Comparison of ENCODE assay signal across 25 cellular contexts in the genomic region with DNA sequence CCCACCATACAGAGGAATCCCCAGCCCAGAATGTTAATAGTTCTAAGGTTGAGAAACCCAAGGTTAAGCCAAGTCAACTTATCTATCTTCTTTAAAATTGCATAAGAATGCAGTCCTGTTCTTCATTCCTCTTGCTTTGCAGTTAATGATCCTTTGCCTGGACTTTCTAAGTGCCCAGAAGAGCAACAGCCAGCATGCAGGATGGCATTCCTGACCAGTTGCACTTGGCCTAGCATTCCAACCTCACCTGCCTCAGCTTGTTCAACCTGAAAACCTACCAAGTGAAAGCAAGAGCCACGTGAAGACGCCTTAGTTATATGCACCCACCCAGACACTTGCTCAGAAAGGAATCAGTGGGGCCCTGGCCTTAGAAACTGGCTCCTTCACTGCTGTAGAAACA. TPM values are rescaled to one million over a fixed set of nuclear protein-coding genes. Genes with fewer than 3 reads are reported as not detected.
DNase-seq lines count a peak whose midpoint lies in the region; ATAC-seq, FAIRE-seq and TF ChIP-seq lines count a peak whose summit lies in the region.
"Had no signal": no experiment of that assay in that cellular context is flagged by ENCODE, and none has a peak within 500 bp of the region (broad histone marks: within the 10 kb centered on the region; RNA-seq: fewer than 3 reads in every experiment).

No MANE protein-coding gene starts in this region.

- CTCF ChIA-PET in Caco-2 (lab: Charles Lee): no interaction called here
- CTCF ChIA-PET in H1 (lab: Charles Lee; ENCODE audit: partially characterized antibody): interaction anchor here (1.1 to 1.2 kb wide), 3 partner anchors 18 to 270 kb away, joined by 3 read pairs; no protein-coding TSS in a partner anchor
- CTCF ChIA-PET in PC-3 (lab: Charles Lee): no interaction called here

- POLR2A ChIA-PET in Caco-2 (lab: Charles Lee): no interaction called here
- POLR2A ChIA-PET in H1 (lab: Charles Lee; ENCODE audit: partially characterized antibody): interaction anchor here (0.7 kb wide), 1 partner anchor 66 kb away, joined by 4 read pairs; no protein-coding TSS in a partner anchor
- POLR2A ChIA-PET in PC-3 (lab: Charles Lee; ENCODE audit: unreplicated experiment): no interaction called here

- BruUV-seq in Caco-2 (replicated peaks; lab: Mats Ljungman, UMichigan) (no TSS peak), PC-3 (replicated peaks; lab: Mats Ljungman, UMichigan) (no TSS peak)

- no peaks in the 10 kb centered on the region for H3K27me3 Mint-ChIP-seq in Caco-2 (ENCODE audit: insufficient read depth, unreplicated experiment)
- H3K27me3 Mint-ChIP-seq: memory B cell had no signal

- no peak overlapping the region for H3K4ac ChIP-seq in H1 (replicated peaks; ENCODE audit: insufficient read length, low read depth, low read length)

- no peaks in the 10 kb centered on the region for H3K79me1 ChIP-seq in H1 (ENCODE audit: low read depth, low read length)

- no peaks in the 10 kb centered on the region for H4K20me1 ChIP-seq in H1 (replicated peaks in 1 of 2; ENCODE audit: control insufficient read depth in 1 of 2, insufficient read depth in 2 of 2, low read length in 2 of 2)
- H4K20me1 ChIP-seq in PC-3 (ENCODE audit: low read length): peaks cover 6% of the 10 kb centered on the region; the same call in 1 of the 2 replicates

- H3K9me3 ChIP-seq in Caco-2 (no peaks in the 10 kb centered on the region), H1 (ENCODE audit: insufficient read depth in 2 of 2, low read depth in 1 of 2, low read length in 1 of 2) (no peaks in the 10 kb centered on the region), right lobe of liver (no peaks in the 10 kb centered on the region), skeletal muscle tissue (ENCODE audit: control insufficient read depth in 3 of 3, low read length in 3 of 3) (no peaks in the 10 kb centered on the region), PC-3 (ENCODE audit: low read length) (no peaks in the 10 kb centered on the region)
- H3K9me3 ChIP-seq: A549, BE2C, ovary had no signal

- H3K4me1 Mint-ChIP-seq in Caco-2 (ENCODE audit: low read depth, unreplicated experiment): peaks cover 4% of the 10 kb centered on the region
- H3K4me1 Mint-ChIP-seq: activated CD4-positive, alpha-beta T cell treated with anti-CD3 and anti-CD28 coated beads for 36 hours; activated naive CD8-positive, alpha-beta T cell treated with anti-CD3 and anti-CD28 coated beads, Interleukin-2, amount 10 ng/mL, durations not matched to agents 7 days and 5 days; memory B cell; natural killer cell had no signal

- DNase-seq in Caco-2: peak; percentile 27 to 48
- no peak for DNase-seq in H1 (ENCODE audit: low read depth in 1 of 2, low spot score in 2 of 2)
- no peak for DNase-seq in right lobe of liver
- DNase-seq in NK-92 treated with Interleukin-12 subunit alpha and Interleukin-12 subunit beta, amount 100 ng/mL, for 24 hours (lab: John Stamatoyannopoulos, UW): no peak
- no peak for DNase-seq in CD1c-positive myeloid dendritic cell (ENCODE audit: extremely low spot score)
- no peak for DNase-seq in PC-3
- no peak for DNase-seq in GM19239 (ENCODE audit: insufficient read length, low spot score)
- DNase-seq: activated CD4-positive, alpha-beta T cell treated with anti-CD3 and anti-CD28 coated beads for 36 hours; activated naive CD8-positive, alpha-beta T cell treated with anti-CD3 and anti-CD28 coated beads, Interleukin-2, amount 10 ng/mL, durations not matched to agents 7 days and 5 days; BE2C; Calu3; hippocampal formation; natural killer cell; NCI-H1417 treated with DMSO at 0.1 percent for 48 hours; NCI-H2171; NCI-H526 treated with DMSO at 0.1 percent for 48 hours; ovary; SIG-M5; stimulated activated naive CD4-positive, alpha-beta T cell had no signal

- ATAC-seq in right lobe of liver (no peak), PC-3 (no peak)
- ATAC-seq: A549; activated CD4-positive, alpha-beta T cell treated with anti-CD3 and anti-CD28 coated beads for 36 hours; natural killer cell had no signal

- no peak overlapping the region; the same call in 1 of the 2 replicates for H4K8ac ChIP-seq in H1 (ENCODE audit: extremely low read depth, insufficient read depth, low read length)

- H2BK5ac ChIP-seq in H1 (ENCODE audit: low read depth, low read length): no peak overlapping the region

- H3K14ac ChIP-seq in H1 (ENCODE audit: insufficient read length): no peak overlapping the region

- no peak overlapping the region for H2AK5ac ChIP-seq in H1 (ENCODE audit: low read depth, low read length)

- no peaks in the 10 kb centered on the region for H3K36me3 ChIP-seq in Caco-2 (ENCODE audit: control insufficient read depth, insufficient read depth, low read length)
- no peaks in the 10 kb centered on the region for H3K36me3 ChIP-seq in H1 (ENCODE audit: control insufficient read depth in 2 of 4, insufficient read depth in 4 of 4, low read length in 3 of 4)
- no peaks in the 10 kb centered on the region for H3K36me3 ChIP-seq in right lobe of liver
- H3K36me3 ChIP-seq in skeletal muscle tissue (ENCODE audit: control insufficient read depth in 3 of 3, insufficient read depth in 3 of 3, low read length in 3 of 3): no peaks in the 10 kb centered on the region
- peaks cover 14% of the 10 kb centered on the region; the same call in 1 of the 2 replicates for H3K36me3 ChIP-seq in PC-3 (ENCODE audit: low read depth, low read length)
- H3K36me3 ChIP-seq: ovary had no signal

- H3K36me3 Mint-ChIP-seq in Caco-2 (ENCODE audit: insufficient read depth, unreplicated experiment): peaks cover 7% of the 10 kb centered on the region
- H3K36me3 Mint-ChIP-seq: activated naive CD8-positive, alpha-beta T cell treated with anti-CD3 and anti-CD28 coated beads, Interleukin-2, amount 10 ng/mL, durations not matched to agents 7 days and 5 days; memory B cell; natural killer cell had no signal

- TF ChIP-seq RAD21 in H1 (IDR thresholded peaks at IDR 0.05 in 1 of 2, conservative IDR thresholded peaks at IDR 0.05 in 1 of 2; ENCODE audit: low read depth in 2 of 2, low read length in 2 of 2): no peak

- no peaks in the 10 kb centered on the region for H3K9me2 ChIP-seq in PC-3 (replicated peaks; ENCODE audit: low read length)

- H3K9me3 Mint-ChIP-seq in Caco-2 (ENCODE audit: unreplicated experiment): no peaks in the 10 kb centered on the region
- H3K9me3 Mint-ChIP-seq: activated naive CD8-positive, alpha-beta T cell treated with anti-CD3 and anti-CD28 coated beads, Interleukin-2, amount 10 ng/mL, durations not matched to agents 7 days and 5 days; activated T-helper 1 cell treated with anti-CD3 and anti-CD28 coated beads, Interleukin-12 subunit alpha, Interleukin-12 subunit beta, Interleukin-2, Interleukin-4 antibody, amounts not matched to agents 30 ng/mL and 10 ng/mL and 1 ng/mL, durations not matched to agents 14 hours and 24 hours and 36 hours; memory B cell; natural killer cell had no signal

- TF ChIP-seq EP300 in H1 (IDR thresholded peaks at IDR 0.05; ENCODE audit: borderline replicate concordance in 1 of 2, low read depth in 2 of 2, low read length in 2 of 2): no peak

- no peak overlapping the region for H3K4me3 ChIP-seq in Caco-2 (ENCODE audit: low read depth, low read length)
- no peak overlapping the region for H3K4me3 ChIP-seq in H1 (ENCODE audit: extremely low read depth in 1 of 4, insufficient read depth in 2 of 4, low read depth in 3 of 4, low read length in 4 of 4)
- no peak overlapping the region for H3K4me3 ChIP-seq in right lobe of liver
- H3K4me3 ChIP-seq in skeletal muscle tissue (ENCODE audit: low read length in 3 of 3): no peak overlapping the region
- H3K4me3 ChIP-seq in PC-3 (ENCODE audit: low read length): no peak overlapping the region
- H3K4me3 ChIP-seq: A549, ovary had no signal

- FAIRE-seq in H1 (lab: Jason Lieb, UNC): no peak
- FAIRE-seq in GM19239 (lab: Jason Lieb, UNC): no peak
- FAIRE-seq: A549, colon, islet of Langerhans had no signal

- H3K4me1 ChIP-seq in Caco-2: peaks cover 37% of the 10 kb centered on the region
- no peaks in the 10 kb centered on the region for H3K4me1 ChIP-seq in H1 (replicated peaks in 1 of 4; ENCODE audit: control insufficient read depth in 3 of 4, insufficient read depth in 4 of 4, low read length in 3 of 4)
- peaks cover 0 to 65% (median 24%) of the 10 kb centered on the region in 4 donors for H3K4me1 ChIP-seq in right lobe of liver
- H3K4me1 ChIP-seq in skeletal muscle tissue (ENCODE audit: control insufficient read depth in 3 of 3, insufficient read depth in 3 of 3, low read length in 3 of 3): peaks cover 22 to 41% (median 35%) of the 10 kb centered on the region in 3 donors
- H3K4me1 ChIP-seq in PC-3 (ENCODE audit: insufficient read depth, low read length): no peaks in the 10 kb centered on the region

- TF ChIP-seq CTCF in Caco-2 (IDR thresholded peaks at IDR 0.05; ENCODE audit: insufficient read depth in 1 of 2, low read depth in 1 of 2, low read length in 1 of 2, severe bottlenecking in 1 of 2, unreplicated experiment in 1 of 2) (no peak), H1 (IDR thresholded peaks at IDR 0.05; ENCODE audit: control extremely low read depth in 1 of 3, insufficient read depth in 1 of 3, low read depth in 1 of 3, low read length in 3 of 3) (no peak), right lobe of liver (IDR thresholded peaks at IDR 0.05) (no peak), PC-3 (conservative IDR thresholded peaks at IDR 0.05; ENCODE audit: low read depth, low read length) (no peak)

- no peak overlapping the region for H2BK15ac ChIP-seq in H1 (ENCODE audit: low read length)

- H3K23ac ChIP-seq in H1 (ENCODE audit: insufficient read length): no peak overlapping the region

- H3K27me3 ChIP-seq in Caco-2 (replicated peaks; ENCODE audit: control insufficient read depth, insufficient read depth, low read length): no peaks in the 10 kb centered on the region
- no peaks in the 10 kb centered on the region for H3K27me3 ChIP-seq in H1 (replicated peaks in 1 of 4; ENCODE audit: control insufficient read depth in 3 of 4, extremely low read depth in 1 of 4, insufficient read depth in 3 of 4, low read length in 3 of 4)
- H3K27me3 ChIP-seq in right lobe of liver: no peaks in the 10 kb centered on the region
- H3K27me3 ChIP-seq in skeletal muscle tissue (ENCODE audit: control insufficient read depth in 3 of 3, insufficient read depth in 3 of 3, low read length in 3 of 3): no peaks in the 10 kb centered on the region
- H3K27me3 ChIP-seq in PC-3 (ENCODE audit: low read length): no peaks in the 10 kb centered on the region
- H3K27me3 ChIP-seq: BE2C, ovary had no signal

- H2BK120ac ChIP-seq in H1 (replicated peaks; ENCODE audit: low read depth, low read length): no peak overlapping the region

- no peak overlapping the region for H2BK20ac ChIP-seq in H1 (ENCODE audit: low read length)

- H3K4me2 ChIP-seq in H1 (ENCODE audit: insufficient read depth in 1 of 2, low read depth in 2 of 2, low read length in 2 of 2) (no peak overlapping the region), PC-3 (ENCODE audit: low read length) (no peak overlapping the region)
- H3K4me2 ChIP-seq: A549 had no signal

- H3K23me2 ChIP-seq in H1 (ENCODE audit: low read depth, low read length): no peaks in the 10 kb centered on the region

- H3K79me2 ChIP-seq in H1 (ENCODE audit: control insufficient read depth in 1 of 2, insufficient read depth in 2 of 2, low read length in 2 of 2): no peaks in the 10 kb centered on the region
- peaks cover 96% of the 10 kb centered on the region for H3K79me2 ChIP-seq in PC-3 (ENCODE audit: low read length)

- H4K5ac ChIP-seq in H1 (ENCODE audit: insufficient read length, low read depth, low read length): no peak overlapping the region

- H3K18ac ChIP-seq in H1 (ENCODE audit: extremely low read depth, low read length): no peak overlapping the region

- no peak overlapping the region for H3K27ac ChIP-seq in H1 (ENCODE audit: low read depth, low read length)
- peak overlapping the region in 2 of 3 donors; percentile 64 to 88 for H3K27ac ChIP-seq in right lobe of liver
- H3K27ac ChIP-seq in skeletal muscle tissue (ENCODE audit: low read depth, low read length): peak overlapping the region; percentile 76
- no peak overlapping the region for H3K27ac ChIP-seq in PC-3 (ENCODE audit: low read length)
- H3K27ac ChIP-seq: ovary had no signal

- intact Hi-C loops in Caco-2 (cut with micrococcal nuclease; ENCODE audit: unreplicated experiment) (no loop called here), right lobe of liver (cut with DNase I) (no loop called here), PC-3 (cut with micrococcal nuclease) (no loop called here)

- TF ChIP-seq POLR2A in H1 (IDR thresholded peaks at IDR 0.05; ENCODE audit: control extremely low read depth in 1 of 2, low read depth in 2 of 2, low read length in 2 of 2) (no peak), right lobe of liver (IDR thresholded peaks at IDR 0.05) (no peak)

- H3K27ac Mint-ChIP-seq in Caco-2 (ENCODE audit: unreplicated experiment): no peak overlapping the region
- H3K27ac Mint-ChIP-seq: activated CD4-positive, alpha-beta T cell treated with anti-CD3 and anti-CD28 coated beads for 36 hours; activated naive CD8-positive, alpha-beta T cell treated with anti-CD3 and anti-CD28 coated beads, Interleukin-2, amount 10 ng/mL, durations not matched to agents 7 days and 5 days; activated T-helper 1 cell treated with anti-CD3 and anti-CD28 coated beads, Interleukin-12 subunit alpha, Interleukin-12 subunit beta, Interleukin-2, Interleukin-4 antibody, amounts not matched to agents 30 ng/mL and 10 ng/mL and 1 ng/mL, durations not matched to agents 14 hours and 24 hours and 36 hours; memory B cell; natural killer cell had no signal

- H3K9ac ChIP-seq in H1 (replicated peaks in 1 of 4; ENCODE audit: extremely low read depth in 1 of 4, low read depth in 3 of 4, low read length in 3 of 4) (no peak overlapping the region), skeletal muscle tissue (ENCODE audit: low read depth in 1 of 3, low read length in 3 of 3) (no peak overlapping the region), PC-3 (ENCODE audit: low read length) (no peak overlapping the region)

- no peaks in the 10 kb centered on the region for H3F3A ChIP-seq in PC-3 (ENCODE audit: low read length, unreplicated experiment)

- H2BK12ac ChIP-seq in H1 (ENCODE audit: low read depth, low read length): no peak overlapping the region

- WGBS in H1 (ENCODE audit: extremely low coverage in 1 of 2, insufficient coverage in 1 of 2, insufficient read length in 1 of 2, insufficient replicate concordance in 2 of 2, low coverage in 1 of 2, low lambda C conversion rate in 2 of 2, missing lambda C conversion rate in 1 of 2), 2 experiments: 92% methylated on average over 2 of the region's 2 CpGs; no CpG with 5 or more reads in 1 of the 2 experiments
- no CpG with 5 or more reads among the region's 2 CpGs for WGBS in right lobe of liver (ENCODE audit: insufficient coverage, low coverage, low lambda C conversion rate, missing lambda C conversion rate)

- no peak overlapping the region for H3K56ac ChIP-seq in H1 (replicated peaks; ENCODE audit: insufficient read length, low read depth, low read length)

- H4K91ac ChIP-seq in H1 (replicated peaks; ENCODE audit: insufficient read length, low read length): no peak overlapping the region

- H3K4me3 Mint-ChIP-seq in Caco-2 (ENCODE audit: unreplicated experiment): no peak overlapping the region
- H3K4me3 Mint-ChIP-seq: activated CD4-positive, alpha-beta T cell treated with anti-CD3 and anti-CD28 coated beads for 36 hours; activated naive CD8-positive, alpha-beta T cell treated with anti-CD3 and anti-CD28 coated beads, Interleukin-2, amount 10 ng/mL, durations not matched to agents 7 days and 5 days; activated T-helper 1 cell treated with anti-CD3 and anti-CD28 coated beads, Interleukin-12 subunit alpha, Interleukin-12 subunit beta, Interleukin-2, Interleukin-4 antibody, amounts not matched to agents 30 ng/mL and 10 ng/mL and 1 ng/mL, durations not matched to agents 14 hours and 24 hours and 36 hours; memory B cell; natural killer cell had no signal

- H2AFZ ChIP-seq in H1 (ENCODE audit: low read length): no peak overlapping the region
- H2AFZ ChIP-seq in PC-3 (ENCODE audit: low read length): no peak overlapping the region

RNA-seq across cellular contexts. Expression of a gene that starts 24.9 kb away (rescaled TPM):
- 55.1 and 60.1 TPM in 2 replicates for total RNA-seq in Caco-2 (2022)
- 5.8 and 6.0 TPM in 2 replicates for total RNA-seq in H1 (2021; fragmentation: NEBNext Ultra II Directional; extraction: Animal tissue kit (Norgen Biotek cat#: 25700))
- 1.9 and 2.8 TPM in 2 replicates for polyA plus RNA-seq in H1 (2011; rRNA removed)
- polyA plus RNA-seq in H1 (2011; cell fraction: cytosol; rRNA removed): 1.9 TPM
- 6.7 TPM for polyA plus RNA-seq in H1 (2011; cell fraction: nucleus; rRNA removed)
- 1.9 to 2.7 TPM (median 2.4 TPM) in 4 replicates for polyA plus RNA-seq in H1 (2012, experiment 1 of 2)
- polyA plus RNA-seq in H1 (2012, experiment 2 of 2): 0.39 TPM
- polyA plus RNA-seq in H1 (2013, experiment 1 of 2): 3.8 TPM
- polyA plus RNA-seq in H1 (2013, experiment 2 of 2): 3.7 TPM
- polyA minus RNA-seq in H1 (2011; rRNA and poly(A)+ RNA removed): 6.6 and 7.1 TPM in 2 replicates
- polyA minus RNA-seq in H1 (2011; cell fraction: cytosol; rRNA and poly(A)+ RNA removed): 8.6 TPM
- 5.3 TPM for polyA minus RNA-seq in H1 (2011; cell fraction: nucleus; rRNA and poly(A)+ RNA removed)
- total RNA-seq in right lobe of liver: 100 to 1,000 TPM in 1 of 6 experiments, 10 to 100 TPM in 5; 59.3 to 127 (median 93.7) TPM
- total RNA-seq in skeletal muscle tissue: 17.7 TPM
- 50.0 and 64.6 TPM in 2 replicates for total RNA-seq in PC-3 (2014; rRNA removed)
- total RNA-seq: activated naive CD8-positive, alpha-beta T cell treated with anti-CD3 and anti-CD28 coated beads, Interleukin-2, amount 10 ng/mL, durations not matched to agents 7 days and 5 days; natural killer cell had no signal

Comparison
In these comparisons a context has a peak if more than half of its experiments do, and no peak if none do; other contexts are left out.
1. DNase-seq: peak in Caco-2 (2 of 2); none in H1 (0 of 2), right lobe of liver (0 of 3), NK-92 treated with Interleukin-12 subunit alpha and Interleukin-12 subunit beta, amount 100 ng/mL, for 24 hours (single experiment), CD1c-positive myeloid dendritic cell (single experiment), PC-3 (single experiment) and GM19239 (single experiment).
2. H3K27ac ChIP-seq: peak in right lobe of liver (2 of 3) and skeletal muscle tissue (single experiment); none in H1 (single experiment) and PC-3 (single experiment).